In the genomic region with DNA sequence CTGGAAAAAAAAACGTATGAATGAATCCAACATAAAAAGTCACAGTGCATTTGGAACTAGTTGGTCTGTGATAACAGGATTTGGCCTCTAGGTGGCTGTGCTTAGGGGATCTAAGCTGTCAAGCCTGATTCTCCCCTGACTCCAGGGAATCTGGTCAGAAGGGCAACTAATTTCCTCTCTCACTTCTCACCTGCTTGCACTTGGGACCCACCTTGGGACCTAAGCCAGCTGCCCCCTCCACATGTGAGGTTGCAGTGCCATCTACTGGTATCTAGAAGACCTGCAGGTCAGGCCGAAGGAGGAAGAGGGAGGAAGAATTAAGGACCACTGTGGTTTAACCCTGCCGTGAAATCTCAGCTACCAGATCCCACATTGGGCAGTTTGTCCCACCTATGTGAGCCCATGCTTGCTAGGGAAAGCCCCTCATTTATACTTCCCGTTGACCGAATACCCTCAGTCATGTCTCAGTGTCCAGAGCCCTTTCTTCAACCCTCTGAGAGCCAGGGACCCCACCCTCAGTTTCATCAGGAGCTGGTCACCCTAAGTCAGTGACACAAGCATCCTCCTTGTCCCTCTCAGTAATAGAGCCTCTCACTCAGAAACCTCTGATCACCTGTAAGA, we compare ENCODE assay signal across 8 cellular contexts. TPM values are rescaled to one million over a fixed set of nuclear protein-coding genes. Genes with fewer than 3 reads are reported as not detected.
DNase-seq lines count a peak whose midpoint lies in the region.

No MANE protein-coding gene starts in this region.

- no peaks in the 10 kb centered on the region for H3K36me3 ChIP-seq in GM23248 (ENCODE audit: low read depth)

- no peaks in the 10 kb centered on the region for H3K9me2 ChIP-seq in GM23248 (ENCODE audit: insufficient read depth)

- H3F3A ChIP-seq in GM23248 (ENCODE audit: insufficient read depth): peaks cover 21% of the 10 kb centered on the region

- no peaks in the 10 kb centered on the region for H3K79me2 ChIP-seq in GM23248 (ENCODE audit: insufficient read depth)

- intact Hi-C loops in head of caudate nucleus (cut with DNase I): loop anchor here (10.0 kb wide), 2 partner anchors 99 to 329 kb away; partner anchors contain the start of gene CCKBR

- no peak overlapping the region for H3K9ac ChIP-seq in GM23248

- DNase-seq in GDM1 (lab: John Stamatoyannopoulos, UW) (peak; percentile 26), GM23248 (peak; percentile 61), LoVo (ENCODE audit: low spot score) (peak; percentile 86), SK-MEL-5 (ENCODE audit: low read depth, low spot score) (peak; percentile 68), head of caudate nucleus (peak in 35 of 42 donors; percentile 12 to 72 (median 32)), retina (peak; percentile 70), occipital lobe (lab: John Stamatoyannopoulos, UW) (no peak)
- DNase-seq in activated naive CD4-positive, alpha-beta T cell treated with Interleukin-2 at 50 U/mL for 16 hours: peak; percentile 59

- H4K20me1 ChIP-seq in GM23248 (ENCODE audit: insufficient read depth): no peaks in the 10 kb centered on the region

- WGBS in GM23248 (ENCODE audit: low coverage in 1 of 2, low lambda C conversion rate in 2 of 2, missing lambda C conversion rate in 2 of 2), 2 experiments: 0 to 1% methylated on average over 5 of the region's 5 CpGs

- in situ Hi-C loops in GM23248 (cut with MboI) (loop anchor here (10.0 kb wide), 1 partner anchor 109 kb away; no protein-coding TSS in a partner anchor), SK-MEL-5 (cut with HindIII; ENCODE audit: low pct_unique_long_range_greater_than_20kb, low sequenced_read_pairs) (no loop called here)

- peak overlapping the region; percentile 32; the same call in 1 of the 2 replicates for H2AFZ ChIP-seq in GM23248

- H3K27me3 ChIP-seq in GM23248 (replicated peaks; ENCODE audit: insufficient read depth): no peaks in the 10 kb centered on the region

- no peak overlapping the region for H3K4me3 ChIP-seq in GM23248

- H3K9me3 ChIP-seq in GM23248 (ENCODE audit: low read depth): no peaks in the 10 kb centered on the region

- H3K4me2 ChIP-seq in GM23248 (ENCODE audit: unreplicated experiment): no peak overlapping the region

- H3K27ac ChIP-seq in GM23248: no peak overlapping the region

- H3K4me1 ChIP-seq in GM23248 (ENCODE audit: insufficient read depth): peaks cover 20% of the 10 kb centered on the region

RNA-seq across cellular contexts. Expression of gene CAVIN3, which starts 33.2 kb away (rescaled TPM):
- 392 and 456 TPM in 2 replicates for total RNA-seq in GM23248 (2014; rRNA removed; shearing (Covaris generic))
- 290 and 301 TPM in 2 replicates for polyA plus RNA-seq in GM23248 (2016; fragmentation: Nextera tagmentation; extraction: Ambion mirVana)
- total RNA-seq in SK-MEL-5 (2014; rRNA removed; shearing (Covaris generic)): 6.7 and 8.5 TPM in 2 replicates
- 10.0 and 14.2 TPM in 2 replicates for polyA plus RNA-seq in SK-MEL-5 (2015; cell fraction: cytosol; rRNA removed)
- polyA plus RNA-seq in SK-MEL-5 (2015; cell fraction: nucleus; rRNA removed): 1.4 and 3.7 TPM in 2 replicates
- 2.5 TPM for total RNA-seq in occipital lobe

RNA-seq across cellular contexts. Expression of gene SMPD1, which starts 36.8 kb away (rescaled TPM):
- 70.1 and 87.8 TPM in 2 replicates for total RNA-seq in GM23248 (2014; rRNA removed; shearing (Covaris generic))
- polyA plus RNA-seq in GM23248 (2016; fragmentation: Nextera tagmentation; extraction: Ambion mirVana): 67.9 and 72.3 TPM in 2 replicates
- 39.4 and 40.0 TPM in 2 replicates for total RNA-seq in SK-MEL-5 (2014; rRNA removed; shearing (Covaris generic))
- polyA plus RNA-seq in SK-MEL-5 (2015; cell fraction: cytosol; rRNA removed): 148 and 150 TPM in 2 replicates
- polyA plus RNA-seq in SK-MEL-5 (2015; cell fraction: nucleus; rRNA removed): 49.5 and 69.6 TPM in 2 replicates
- 8.1 TPM for total RNA-seq in occipital lobe

Comparison
In these comparisons a context has a peak if more than half of its experiments do, and no peak if none do; other contexts are left out.
1. RNA of gene CAVIN3, which starts 33.2 kb away (total RNA-seq): 392 to 456 TPM in GM23248; 6.7 to 8.5 TPM in SK-MEL-5 and 2.5 TPM in occipital lobe (single experiment); every median in the first group is over 10 times any median in the second.